ENCODE assay signal across 26 cellular contexts in genomic region chr12:56955631-56956256, GRCh38. TPM values are rescaled to one million over a fixed set of nuclear protein-coding genes. Genes with fewer than 3 reads are reported as not detected.
DNase-seq lines count a peak whose midpoint lies in the region; ATAC-seq and TF ChIP-seq lines count a peak whose summit lies in the region.
"Had no signal": no experiment of that assay in that cellular context is flagged by ENCODE, and none has a peak within 500 bp of the region (broad histone marks: within the 10 kb centered on the region; RNA-seq: fewer than 3 reads in every experiment).

No MANE protein-coding gene starts in this region.

- TF ChIP-seq POLR2A in heart left ventricle (IDR thresholded peaks at IDR 0.05): no peak

- 68 to 69% (median 68%) methylated on average over 2 of the region's 2 CpGs for WGBS in heart left ventricle, 4 donors

- no peak overlapping the region for H3K9ac ChIP-seq in adipocyte (ENCODE audit: low read length)

- peaks cover 13% of the 10 kb centered on the region for H3K9me3 ChIP-seq in adipocyte (ENCODE audit: control insufficient read depth, low read length)
- peaks cover 0 to 14% (median 0%) of the 10 kb centered on the region in 12 donors for H3K9me3 ChIP-seq in heart left ventricle

- H3K4me1 ChIP-seq in adipocyte (ENCODE audit: control insufficient read depth, insufficient read depth, low read length) (peaks cover 6% of the 10 kb centered on the region), heart left ventricle (peaks cover 0 to 4% (median 0%) of the 10 kb centered on the region in 12 donors)

- ATAC-seq in HG02610 (IDR thresholded peaks at IDR 0.05; ENCODE audit: unreplicated experiment): no peak
- no peak for ATAC-seq in GM19397 (IDR thresholded peaks at IDR 0.05; ENCODE audit: unreplicated experiment)
- no peak for ATAC-seq in heart left ventricle
- no peak for ATAC-seq in GM21381 (IDR thresholded peaks at IDR 0.05; ENCODE audit: unreplicated experiment)
- ATAC-seq: activated naive CD8-positive, alpha-beta T cell treated with anti-CD3 and anti-CD28 coated beads, Interleukin-2, amount 50 U/mL, for 24 hours; left ventricle myocardium superior; mucosa of descending colon had no signal

- no peak overlapping the region for H3K27ac ChIP-seq in heart left ventricle

- H3K27me3 ChIP-seq in adipocyte (replicated peaks; ENCODE audit: control insufficient read depth, insufficient read depth, low read length) (peaks cover 54% of the 10 kb centered on the region), heart left ventricle (no peaks in the 10 kb centered on the region)

- intact Hi-C loops in heart left ventricle (cut with DNase I): no loop called here

- TF ChIP-seq CTCF in GM10266 (IDR thresholded peaks at IDR 0.05; ENCODE audit: control insufficient read depth, insufficient read depth, low read depth, missing control alignments): no peak
- TF ChIP-seq CTCF in fibroblast of mammary gland (conservative IDR thresholded peaks at IDR 0.05; ENCODE audit: control insufficient read depth, insufficient read depth, low read depth, low read length): no peak
- TF ChIP-seq CTCF in heart left ventricle (IDR thresholded peaks at IDR 0.05): no peak

- H3K36me3 ChIP-seq in adipocyte (ENCODE audit: control insufficient read depth, insufficient read depth, low read length, severe bottlenecking) (no peaks in the 10 kb centered on the region), heart left ventricle (no peaks in the 10 kb centered on the region)

- DNase-seq in GM10266 (ENCODE audit: extremely low spot score) (peak; percentile 8), adipocyte (ENCODE audit: low read depth) (peak; percentile 54), fibroblast of mammary gland (ENCODE audit: low read depth) (peak; percentile 50), renal cortical epithelial cell (ENCODE audit: low read depth) (peak; percentile 42), heart left ventricle (no peak)
- DNase-seq: activated CD4-positive, alpha-beta T cell treated with anti-CD3 and anti-CD28 coated beads, Interleukin-2, amount 50 U/mL, for 48 hours; activated CD4-positive, CD25-positive, alpha-beta regulatory T cell; activated effector memory CD4-positive, alpha-beta T cell treated with anti-CD3 and anti-CD28 coated beads, Interleukin-2, amount 50 U/mL, for 16 hours; activated naive CD8-positive, alpha-beta T cell treated with anti-CD3 and anti-CD28 coated beads, Interleukin-2, amount 50 U/mL, for 24 hours; activated T-cell treated with anti-CD3 and anti-CD28 coated beads for 4 hours; CD4-positive, CD25-positive, alpha-beta regulatory T cell; cortex of kidney; DMS153; GDM1; left ventricle myocardium superior; mucosa of descending colon; NCI-H526; nephron progenitor cell; posterior cingulate gyrus; T1000 had no signal

- H3K4me3 ChIP-seq in adipocyte (ENCODE audit: low read length) (no peak overlapping the region), fibroblast of mammary gland (ENCODE audit: control insufficient read depth, low read depth, low read length) (no peak overlapping the region), heart left ventricle (no peak overlapping the region)
- H3K4me3 ChIP-seq: mucosa of descending colon had no signal

RNA-seq across cellular contexts. Expression of gene RDH16, which starts 1.7 kb away (rescaled TPM):
- 0.15 TPM in 1 of 2 replicates, not detected in the other for total RNA-seq in renal cortical epithelial cell
- under 1 TPM in 7 of 9 donors, not detected in 2; 0.08 to 0.54 (median 0.16) TPM for total RNA-seq in heart left ventricle
- polyA plus RNA-seq in heart left ventricle: under 1 TPM; 0.06 to 0.27 TPM

RNA-seq across cellular contexts. Expression of gene SDR9C7, which starts 21.5 kb away (rescaled TPM):
- total RNA-seq in renal cortical epithelial cell: not detected in 2 replicates
- under 1 TPM in 3 of 9 donors, not detected in 6; 0.12 to 0.27 (median 0.20) TPM for total RNA-seq in heart left ventricle
- polyA plus RNA-seq in heart left ventricle: not detected
- total RNA-seq: CD4-positive, CD25-positive, alpha-beta regulatory T cell; left ventricle myocardium superior; mucosa of descending colon; skeletal muscle tissue; urinary bladder had no signal
- polyA plus RNA-seq: AG04450; CD4-positive, CD25-positive, alpha-beta regulatory T cell had no signal

RNA-seq across cellular contexts. Expression of gene ZBTB39, which starts 50.6 kb away (rescaled TPM):
- total RNA-seq in renal cortical epithelial cell (3.0 and 7.3 TPM in 2 replicates), heart left ventricle (1 to 10 TPM; 2.7 to 4.5 (median 3.6) TPM)
- 1 to 10 TPM; 1.5 to 2.6 TPM for polyA plus RNA-seq in heart left ventricle

Comparison
In these comparisons a context has a peak if more than half of its experiments do, and no peak if none do; other contexts are left out.
1. DNase-seq: peak in GM10266 (single experiment), adipocyte (single experiment), fibroblast of mammary gland (single experiment) and renal cortical epithelial cell (single experiment); none in heart left ventricle (0 of 5).